11 cellular contexts compared by ENCODE assay signal in genomic region chr1:197919523-197920301, GRCh38. TPM values are rescaled to one million over a fixed set of nuclear protein-coding genes. Genes with fewer than 3 reads are reported as not detected.
DNase-seq lines count a peak whose midpoint lies in the region; TF ChIP-seq lines count a peak whose summit lies in the region.
"Had no signal": no experiment of that assay in that cellular context is flagged by ENCODE, and none has a peak within 500 bp of the region (broad histone marks: within the 10 kb centered on the region; RNA-seq: fewer than 3 reads in every experiment).

No MANE protein-coding gene starts in this region.

- H2BK120ac ChIP-seq in H9 (ENCODE audit: low read depth, low read length, poor library complexity, severe bottlenecking) = no peak overlapping the region

- no peak overlapping the region for H3K27ac ChIP-seq in CD4-positive, alpha-beta memory T cell (ENCODE audit: low read depth, low read length)
- no peak overlapping the region for H3K27ac ChIP-seq in H9 (ENCODE audit: insufficient read length, low read depth, low read length)
- H3K27ac ChIP-seq: prostate gland had no signal

- peaks cover 28% of the 10 kb centered on the region for H3K23me2 ChIP-seq in H9 (ENCODE audit: insufficient read length, low read depth, low read length, poor library complexity, severe bottlenecking)

- no peak overlapping the region for H3K14ac ChIP-seq in H9 (ENCODE audit: insufficient read depth, low read length)

- peaks cover 61% of the 10 kb centered on the region for H3K4me1 ChIP-seq in CD4-positive, alpha-beta memory T cell (ENCODE audit: insufficient read depth, low read length)
- peaks cover 10% of the 10 kb centered on the region; the same call in 1 of the 2 replicates for H3K4me1 ChIP-seq in H9 (ENCODE audit: insufficient read depth, low read length)
- H3K4me1 ChIP-seq: prostate gland had no signal

- H2BK20ac ChIP-seq in H9 (ENCODE audit: low read depth, low read length, poor library complexity, severe bottlenecking) = no peak overlapping the region

- no peak overlapping the region for H2BK15ac ChIP-seq in H9 (ENCODE audit: low read depth, low read length)

- H3K27me3 ChIP-seq in CD4-positive, alpha-beta memory T cell (ENCODE audit: insufficient read depth, low read length) = peaks cover 84% of the 10 kb centered on the region
- H3K27me3 ChIP-seq in H9 (ENCODE audit: insufficient read depth, low read length) = peaks cover 75% of the 10 kb centered on the region

- POLR2A ChIA-PET in CD4-positive, alpha-beta memory T cell (lab: Charles Lee; ENCODE audit: partially characterized antibody) = interaction anchor here (1.5 kb wide), 1 partner anchor 9 kb away, joined by 7 read pairs; no protein-coding TSS in a partner anchor

- H2BK5ac ChIP-seq in H9 (ENCODE audit: insufficient read length, low read length) = no peak overlapping the region

- no CpG with 5 or more reads among the region's 42 CpGs for WGBS in H9 (ENCODE audit: extremely low coverage, insufficient read length, low lambda C conversion rate)

- peak in 2 of 5 donors; percentile 13 to 24 for DNase-seq in CD4-positive, alpha-beta memory T cell
- DNase-seq in H9 = no peak
- DNase-seq in astrocyte of the hippocampus (ENCODE audit: low read depth, low spot score) = peak; percentile 20
- DNase-seq in CD1c-positive myeloid dendritic cell (ENCODE audit: extremely low spot score) = no peak
- DNase-seq in AML-193 (lab: John Stamatoyannopoulos, UW) = no peak
- DNase-seq in GDM1 (lab: John Stamatoyannopoulos, UW) = no peak
- DNase-seq in DMS 273 treated with DMSO at 0.1 percent for 48 hours (lab: John Stamatoyannopoulos, UW) = no peak
- DNase-seq: NCI-H446 treated with DMSO at 0.1 percent for 48 hours, SHP77 treated with DMSO at 0.1 percent for 48 hours had no signal

- no peaks in the 10 kb centered on the region for H3K79me1 ChIP-seq in H9 (ENCODE audit: insufficient read depth, low read depth, low read length, poor library complexity, severe bottlenecking)

- H3K9ac ChIP-seq in H9 (ENCODE audit: extremely low read depth, insufficient read length, low read length) = no peak overlapping the region

- no peaks in the 10 kb centered on the region for H3K9me3 ChIP-seq in CD4-positive, alpha-beta memory T cell (ENCODE audit: control insufficient read depth in 1 of 2, low read length in 2 of 2)
- no peaks in the 10 kb centered on the region for H3K9me3 ChIP-seq in H9 (ENCODE audit: control insufficient read depth, low read depth, low read length)
- H3K9me3 ChIP-seq: prostate gland had no signal

- no peak overlapping the region for H3K18ac ChIP-seq in H9 (ENCODE audit: insufficient read length, low read depth, low read length)

- peak overlapping the region; percentile 58 for H3K4me2 ChIP-seq in H9 (ENCODE audit: insufficient read depth, insufficient read length, low read length)

- intact Hi-C loops in CD4-positive, alpha-beta memory T cell (cut with micrococcal nuclease) = loop anchor here (2.0 to 10.0 kb wide), 4 partner anchors 17 to 545 kb away; partner anchors contain the start of gene C1orf53

- peak overlapping the region; percentile 62 to 85 (median 76) for H3K4me3 Mint-ChIP-seq in CD4-positive, alpha-beta memory T cell
- H3K4me3 Mint-ChIP-seq in H9 (peak overlapping the region; percentile 51 to 79), nephron (peak overlapping the region in 2 of 3 experiments; percentile 58 to 59)

- H4K91ac ChIP-seq in H9 (ENCODE audit: insufficient read length, low read depth, low read length) = no peak overlapping the region

- no peaks in the 10 kb centered on the region for H3K79me2 ChIP-seq in H9 (ENCODE audit: insufficient read depth, low read length)

- peak overlapping the region in 4 of 7 donors; percentile 61 to 90 (median 64) for H3K27ac Mint-ChIP-seq in CD4-positive, alpha-beta memory T cell
- H3K27ac Mint-ChIP-seq in H9 (no peak overlapping the region), nephron (no peak overlapping the region)

- peaks cover 45 to 66% (median 56%) of the 10 kb centered on the region in 4 donors for H3K4me1 Mint-ChIP-seq in CD4-positive, alpha-beta memory T cell
- H3K4me1 Mint-ChIP-seq in H9 = peaks cover 59 to 76% of the 10 kb centered on the region in 2 experiments
- peaks cover 56% of the 10 kb centered on the region for H3K4me1 Mint-ChIP-seq in nephron

- no peaks in the 10 kb centered on the region for H3K36me3 Mint-ChIP-seq in CD4-positive, alpha-beta memory T cell
- H3K36me3 Mint-ChIP-seq in H9 (ENCODE audit: insufficient read depth in 1 of 3, low read depth in 3 of 3) (no peaks in the 10 kb centered on the region; a peak in 1 of 7 replicates), nephron (ENCODE audit: low read depth) (no peaks in the 10 kb centered on the region)

- TF ChIP-seq CTCF in H9 (conservative IDR thresholded peaks at IDR 0.05) = no peak
- TF ChIP-seq CTCF in nephron (IDR thresholded peaks at IDR 0.05; ENCODE audit: unreplicated experiment in 3 of 3) = no peak

- no peak overlapping the region for H2AFZ ChIP-seq in H9 (ENCODE audit: low read length)

- CTCF ChIA-PET in CD4-positive, alpha-beta memory T cell (lab: Charles Lee; ENCODE audit: partially characterized antibody) = interaction anchor here (0.8 to 2.1 kb wide), 3 partner anchors 9 to 393 kb away, joined by 3 to 7 read pairs (median 3); no protein-coding TSS in a partner anchor

- no peak overlapping the region for H4K5ac ChIP-seq in H9 (ENCODE audit: insufficient read length, low read depth, low read length)

- H3K56ac ChIP-seq in H9 (ENCODE audit: insufficient read length, low read depth, low read length) = no peak overlapping the region

- H3K23ac ChIP-seq in H9 (ENCODE audit: insufficient read length, low read depth, low read length) = no peak overlapping the region

- no peak overlapping the region for H3K4ac ChIP-seq in H9 (ENCODE audit: low read depth, low read length)

- H3K27me3 Mint-ChIP-seq in CD4-positive, alpha-beta memory T cell = peaks cover 70 to 81% of the 10 kb centered on the region in 2 donors
- peaks cover 97% of the 10 kb centered on the region for H3K27me3 Mint-ChIP-seq in H9 (ENCODE audit: low read depth)
- peaks cover 100% of the 10 kb centered on the region for H3K27me3 Mint-ChIP-seq in nephron (ENCODE audit: low read depth)

- H3K36me3 ChIP-seq in CD4-positive, alpha-beta memory T cell (ENCODE audit: insufficient read depth, low read length) = no peaks in the 10 kb centered on the region
- H3K36me3 ChIP-seq: prostate gland had no signal

- H4K20me1 ChIP-seq in H9 (ENCODE audit: control insufficient read depth, insufficient read depth, insufficient read length) = no peaks in the 10 kb centered on the region

- no peak overlapping the region for H3T11ph ChIP-seq in H9 (ENCODE audit: low read length)

- peaks cover 0 to 23% (median 0%) of the 10 kb centered on the region in 8 donors for H3K9me3 Mint-ChIP-seq in CD4-positive, alpha-beta memory T cell
- H3K9me3 Mint-ChIP-seq in H9 = peaks cover 0 to 2% of the 10 kb centered on the region in 2 experiments; a peak in 3 of 5 replicates
- H3K9me3 Mint-ChIP-seq in nephron = no peaks in the 10 kb centered on the region

- no peak overlapping the region for H4K8ac ChIP-seq in H9 (replicated peaks; ENCODE audit: insufficient read length, low read depth, low read length)

- no peak overlapping the region for H2AK5ac ChIP-seq in H9 (ENCODE audit: insufficient read length, low read length)

- H2BK12ac ChIP-seq in H9 (ENCODE audit: insufficient read length, low read depth, low read length) = no peak overlapping the region

- no peak overlapping the region for H3K4me3 ChIP-seq in CD4-positive, alpha-beta memory T cell (ENCODE audit: low read length in 2 of 2)
- H3K4me3 ChIP-seq: prostate gland had no signal

RNA-seq across cellular contexts. Expression of gene LHX9, which starts 2.5 kb away (rescaled TPM):
- total RNA-seq in CD4-positive, alpha-beta memory T cell = not detected
- polyA plus RNA-seq in CD4-positive, alpha-beta memory T cell = not detected
- total RNA-seq in H9 (2021) = not detected in 2 replicates

RNA-seq across cellular contexts. Expression of gene C1orf53, which starts 17.3 kb away (rescaled TPM):
- total RNA-seq in CD4-positive, alpha-beta memory T cell = not detected
- polyA plus RNA-seq in CD4-positive, alpha-beta memory T cell = not detected
- 0.99 and 1.4 TPM in 2 replicates for total RNA-seq in H9 (2021)

Comparison
In these comparisons a context has a peak if more than half of its experiments do, and no peak if none do; other contexts are left out.
1. H3K27ac Mint-ChIP-seq: peak in CD4-positive, alpha-beta memory T cell (4 of 7); none in H9 (0 of 3) and nephron (0 of 3).
2. Peak in every context shown above with its lines, with median percentiles within 50 percentile points of each other: H3K4me3 Mint-ChIP-seq.